Comparison of ENCODE assay signal across 11 cellular contexts in genomic region chr12:7512528-7512927, GRCh38. TPM values are rescaled to one million over a fixed set of nuclear protein-coding genes. Genes with fewer than 3 reads are reported as not detected.
DNase-seq lines count a peak whose midpoint lies in the region; ATAC-seq, FAIRE-seq and TF ChIP-seq lines count a peak whose summit lies in the region.
"Had no signal": no experiment of that assay in that cellular context is flagged by ENCODE, and none has a peak within 500 bp of the region (broad histone marks: within the 10 kb centered on the region; RNA-seq: fewer than 3 reads in every experiment).

No MANE protein-coding gene starts in this region.

- ATAC-seq in pancreas (peak in 3 of 4 donors; percentile 49 to 89 (median 82)), GM19397 (IDR thresholded peaks at IDR 0.05; ENCODE audit: unreplicated experiment) (no peak), HG02885 (IDR thresholded peaks at IDR 0.05; ENCODE audit: poor library complexity, unreplicated experiment) (no peak)
- ATAC-seq: stimulated activated effector memory CD8-positive, alpha-beta T cell treated with anti-CD3 and anti-CD28 coated beads, Interleukin-12 subunit alpha, Interleukin-12 subunit beta, amount 100 ng/mL, for 72 hours had no signal

- DNase-seq in GM03348 (ENCODE audit: low spot score) (peak; percentile 85), NOMO-1 treated with dmso at 0.1 percent for 144 hours (lab: John Stamatoyannopoulos, UW; ENCODE audit: unreplicated experiment) (peak; percentile 74), endodermal cell (peak; percentile 80), pancreas (peak in 2 of 6 donors; percentile 15 to 27), GM13977 (ENCODE audit: low spot score) (no peak)
- no peak for DNase-seq in stimulated activated naive CD4-positive, alpha-beta T cell treated with Interleukin-2 at 50 U/mL for 16 hours (lab: John Stamatoyannopoulos, UW)
- DNase-seq: activated CD4-positive, CD25-positive, alpha-beta regulatory T cell treated with anti-CD3 and anti-CD28 coated beads, Interleukin-2, amount 50 U/mL, for 72 hours; amygdala had no signal

- 82 to 100% methylated on average over 2 of the region's 2 CpGs for WGBS in endodermal cell (ENCODE audit: insufficient coverage in 1 of 2, insufficient read length in 1 of 2), 2 experiments
- 65 to 68% methylated on average over 2 of the region's 2 CpGs for WGBS in pancreas, 2 donors

- H3K4me1 Mint-ChIP-seq in endodermal cell, result no peaks in the 10 kb centered on the region
- H3K4me1 Mint-ChIP-seq: stimulated activated effector memory CD8-positive, alpha-beta T cell treated with anti-CD3 and anti-CD28 coated beads, Interleukin-12 subunit alpha, Interleukin-12 subunit beta, amount 100 ng/mL, for 72 hours had no signal

- FAIRE-seq in pancreas (lab: Jason Lieb, UNC), result no peak

- no peak overlapping the region for H3K27ac Mint-ChIP-seq in endodermal cell
- H3K27ac Mint-ChIP-seq: stimulated activated effector memory CD8-positive, alpha-beta T cell treated with anti-CD3 and anti-CD28 coated beads, Interleukin-12 subunit alpha, Interleukin-12 subunit beta, amount 100 ng/mL, for 72 hours had no signal

- intact Hi-C loops in pancreas (cut with DNase I), result no loop called here

- H3K4me3 ChIP-seq in endodermal cell (ENCODE audit: low read length) (no peak overlapping the region), pancreas (no peak overlapping the region)

- H3K36me3 ChIP-seq in endodermal cell (ENCODE audit: control insufficient read depth, insufficient read depth, low read length) (no peaks in the 10 kb centered on the region), pancreas (no peaks in the 10 kb centered on the region)

- no peak overlapping the region for H3K9ac ChIP-seq in endodermal cell (ENCODE audit: extremely low read depth, low read length, poor library complexity, severe bottlenecking)

- H3K27me3 ChIP-seq in endodermal cell (ENCODE audit: control insufficient read depth, insufficient read depth, low read length, poor library complexity, severe bottlenecking), result no peaks in the 10 kb centered on the region
- H3K27me3 ChIP-seq in pancreas, result no peaks in the 10 kb centered on the region

- H3K4me3 Mint-ChIP-seq in endodermal cell, result no peak overlapping the region
- H3K4me3 Mint-ChIP-seq: stimulated activated effector memory CD8-positive, alpha-beta T cell treated with anti-CD3 and anti-CD28 coated beads, Interleukin-12 subunit alpha, Interleukin-12 subunit beta, amount 100 ng/mL, for 72 hours had no signal

- H3K9me3 ChIP-seq in endodermal cell (ENCODE audit: control insufficient read depth, low read length), result peaks cover 12% of the 10 kb centered on the region
- no peaks in the 10 kb centered on the region for H3K9me3 ChIP-seq in pancreas

- H3K36me3 Mint-ChIP-seq in endodermal cell (ENCODE audit: low read depth), result peaks cover 3% of the 10 kb centered on the region
- H3K36me3 Mint-ChIP-seq: stimulated activated effector memory CD8-positive, alpha-beta T cell treated with anti-CD3 and anti-CD28 coated beads, Interleukin-12 subunit alpha, Interleukin-12 subunit beta, amount 100 ng/mL, for 72 hours had no signal

- no peak for TF ChIP-seq CTCF in endodermal cell (conservative IDR thresholded peaks at IDR 0.05)
- no peak for TF ChIP-seq CTCF in pancreas (IDR thresholded peaks at IDR 0.05)
- no peak for TF ChIP-seq CTCF in GM13977 (IDR thresholded peaks at IDR 0.05; ENCODE audit: extremely low read depth, insufficient read depth, missing control alignments)

- H3K27me3 Mint-ChIP-seq in endodermal cell (ENCODE audit: insufficient read depth), result peaks cover 7% of the 10 kb centered on the region

- H3K27ac ChIP-seq in endodermal cell (ENCODE audit: low read depth, low read length) (no peak overlapping the region), pancreas (no peak overlapping the region)

- H3K9me3 Mint-ChIP-seq in endodermal cell, result peaks cover 29% of the 10 kb centered on the region
- H3K9me3 Mint-ChIP-seq: stimulated activated effector memory CD8-positive, alpha-beta T cell treated with anti-CD3 and anti-CD28 coated beads, Interleukin-12 subunit alpha, Interleukin-12 subunit beta, amount 100 ng/mL, for 72 hours had no signal

- no peaks in the 10 kb centered on the region for H3K4me1 ChIP-seq in endodermal cell (ENCODE audit: control insufficient read depth, insufficient read depth, low read length)
- no peaks in the 10 kb centered on the region for H3K4me1 ChIP-seq in pancreas

- in situ Hi-C loops in GM13977 (cut with MboI; ENCODE audit: low pct_unique_long_range_greater_than_20kb, low sequenced_read_pairs, unreplicated experiment), result no loop called here

RNA-seq across cellular contexts. Expression of gene CD163, which starts 9.0 kb away (rescaled TPM):
- total RNA-seq in endodermal cell (10 to 100 TPM in 1 of 2 donors, 1 to 10 TPM in 1; 2.8 to 11.4 TPM), pancreas (10 to 100 TPM in 4 of 6 donors, 1 to 10 TPM in 2; 5.3 to 77.0 (median 18.5) TPM)
- polyA plus RNA-seq in endodermal cell (2013, experiment 1 of 2), result 0.11 TPM
- 0.58 TPM for polyA plus RNA-seq in endodermal cell (2013, experiment 2 of 2)
- 1 to 10 TPM; 4.7 to 8.5 TPM for polyA plus RNA-seq in pancreas

Comparison
In these comparisons a context has a peak if more than half of its experiments do, and no peak if none do; other contexts are left out.
1. DNase-seq: peak in GM03348 (single experiment), NOMO-1 treated with dmso at 0.1 percent for 144 hours (single experiment) and endodermal cell (single experiment); none in stimulated activated naive CD4-positive, alpha-beta T cell treated with Interleukin-2 at 50 U/mL for 16 hours (single experiment) and GM13977 (single experiment).
2. ATAC-seq: peak in pancreas (3 of 4); none in GM19397 (single experiment) and HG02885 (single experiment).